22 cellular contexts compared by ENCODE assay signal in genomic region chr15:63612300-63612699, GRCh38. TPM values are rescaled to one million over a fixed set of nuclear protein-coding genes. Genes with fewer than 3 reads are reported as not detected.
A peak's percentile ranks its signal among the peaks of the same experiment; 100 is the strongest.
DNase-seq lines count a peak whose midpoint lies in the region; ATAC-seq and TF ChIP-seq lines count a peak whose summit lies in the region.
"Had no signal": no experiment of that assay in that cellular context is flagged by ENCODE, and none has a peak within 500 bp of the region (broad histone marks: within the 10 kb centered on the region; RNA-seq: fewer than 3 reads in every experiment).

No MANE protein-coding gene starts in this region.

- no peak for ATAC-seq in stimulated activated naive B cell treated with anti-CD40 and anti-IgM and Interleukin-4, amounts not matched to agents 10 μg/mL and 1 μg/mL and 100 μg/mL, for 72 hours (replicated peaks)
- ATAC-seq in GM21576 (IDR thresholded peaks at IDR 0.05; ENCODE audit: unreplicated experiment), result no peak
- ATAC-seq: Right ventricle myocardium inferior; stimulated activated naive CD8-positive, alpha-beta T cell treated with anti-CD3 and anti-CD28 coated beads, Interleukin-15, amount 100 ng/mL, for 72 hours had no signal

- no peak for TF ChIP-seq POLR2A in testis (IDR thresholded peaks at IDR 0.05)

- H3K27me3 ChIP-seq in testis, result no peaks in the 10 kb centered on the region
- H3K27me3 ChIP-seq: BE2C, neural progenitor cell had no signal

- no peaks in the 10 kb centered on the region for H3K36me3 ChIP-seq in testis (ENCODE audit: low read depth, missing control alignments)
- H3K36me3 ChIP-seq: neural progenitor cell had no signal

- H3K27ac ChIP-seq in testis, result no peak overlapping the region
- H3K27ac ChIP-seq: neural progenitor cell had no signal

- peak overlapping the region; percentile 91 for H3K27ac Mint-ChIP-seq in activated CD4-positive, alpha-beta T cell treated with anti-CD3 and anti-CD28 coated beads, Interleukin-2, amount 10 ng/mL, durations not matched to agents 7 days and 5 days
- peak overlapping the region; percentile 8 for H3K27ac Mint-ChIP-seq in activated T-helper 1 cell treated with anti-CD3 and anti-CD28 coated beads, Interleukin-12 subunit alpha, Interleukin-12 subunit beta, Interleukin-2, Interleukin-4 antibody, amounts not matched to agents 30 ng/mL and 10 ng/mL and 1 ng/mL, durations not matched to agents 14 hours and 24 hours and 36 hours
- peak overlapping the region; percentile 75 for H3K27ac Mint-ChIP-seq in stimulated activated naive B cell treated with anti-CD40 and anti-IgM and Interleukin-4, amounts not matched to agents 10 μg/mL and 1 μg/mL and 100 μg/mL, for 72 hours
- H3K27ac Mint-ChIP-seq: endodermal cell, neural progenitor cell had no signal

- DNase-seq in activated CD4-positive, alpha-beta T cell treated with anti-CD3 and anti-CD28 coated beads, Interleukin-2, amount 10 ng/mL, durations not matched to agents 7 days and 5 days, result no peak
- DNase-seq in activated CD4-positive, alpha-beta T cell treated with anti-CD3 and anti-CD28 coated beads, Interleukin-2, amount 50 U/mL, for 48 hours, result no peak
- no peak for DNase-seq in activated T-helper 1 cell treated with anti-CD3 and anti-CD28 coated beads, Interleukin-12 subunit alpha, Interleukin-12 subunit beta, Interleukin-2, Interleukin-4 antibody, amounts not matched to agents 30 ng/mL and 10 ng/mL and 1 ng/mL, durations not matched to agents 14 hours and 24 hours and 36 hours (ENCODE audit: low spot score)
- DNase-seq in middle frontal gyrus (ENCODE audit: extremely low spot score, low spot score) (peak; percentile 38), testis (no peak), NAMALWA (ENCODE audit: low spot score) (no peak)
- DNase-seq in stimulated activated naive B cell treated with anti-CD40 and anti-IgM and Interleukin-4, amounts not matched to agents 10 μg/mL and 1 μg/mL and 100 μg/mL, for 72 hours, result no peak
- DNase-seq: activated CD4-positive, alpha-beta T cell treated with anti-CD3 and anti-CD28 coated beads, Interleukin-2, amount 10 ng/mL, durations not matched to agents 24 days and 14 days; BE2C; EL; endodermal cell; mammary epithelial cell; NCI-H1105; NCI-H2081 treated with DMSO at 0.1 percent for 48 hours; NCI-H526 treated with DMSO at 0.1 percent for 48 hours; small intestine; stimulated activated naive CD8-positive, alpha-beta T cell treated with anti-CD3 and anti-CD28 coated beads, Interleukin-15, amount 100 ng/mL, for 72 hours had no signal

- 89 to 94% methylated on average over 10 to 15 of the region's 15 CpGs for WGBS in testis, 2 donors

- peaks cover 7% of the 10 kb centered on the region for H3K4me1 ChIP-seq in testis
- H3K4me1 ChIP-seq: BE2C had no signal

- H3K9me3 ChIP-seq in testis, result no peaks in the 10 kb centered on the region
- H3K9me3 ChIP-seq: BE2C, HAP-1 had no signal

- CTCF ChIA-PET in activated CD4-positive, alpha-beta T cell treated with anti-CD3 and anti-CD28 coated beads, Interleukin-2, amount 10 ng/mL, durations not matched to agents 7 days and 5 days (lab: Charles Lee), result interaction anchor here (3.1 to 3.5 kb wide), 3 partner anchors 12 to 434 kb away, joined by 12 to 31 read pairs (median 15); partner anchors contain the start of gene DAPK2

- POLR2A ChIA-PET in activated CD4-positive, alpha-beta T cell treated with anti-CD3 and anti-CD28 coated beads, Interleukin-2, amount 10 ng/mL, durations not matched to agents 7 days and 5 days (lab: Charles Lee), result interaction anchor here (0.7 kb wide), 1 partner anchor 91 kb away, joined by 3 read pairs; no protein-coding TSS in a partner anchor

- peaks cover 29% of the 10 kb centered on the region for H3K4me1 Mint-ChIP-seq in activated CD4-positive, alpha-beta T cell treated with anti-CD3 and anti-CD28 coated beads, Interleukin-2, amount 10 ng/mL, durations not matched to agents 7 days and 5 days
- H3K4me1 Mint-ChIP-seq in activated T-helper 1 cell treated with anti-CD3 and anti-CD28 coated beads, Interleukin-12 subunit alpha, Interleukin-12 subunit beta, Interleukin-2, Interleukin-4 antibody, amounts not matched to agents 30 ng/mL and 10 ng/mL and 1 ng/mL, durations not matched to agents 14 hours and 24 hours and 36 hours (ENCODE audit: low read depth), result peaks cover 17% of the 10 kb centered on the region
- H3K4me1 Mint-ChIP-seq in stimulated activated naive B cell treated with anti-CD40 and anti-IgM and Interleukin-4, amounts not matched to agents 10 μg/mL and 1 μg/mL and 100 μg/mL, for 72 hours, result peaks cover 19 to 34% of the 10 kb centered on the region in 2 donors

- no peaks in the 10 kb centered on the region for H3K9me3 Mint-ChIP-seq in activated CD4-positive, alpha-beta T cell treated with anti-CD3 and anti-CD28 coated beads, Interleukin-2, amount 10 ng/mL, durations not matched to agents 7 days and 5 days
- H3K9me3 Mint-ChIP-seq in activated T-helper 1 cell treated with anti-CD3 and anti-CD28 coated beads, Interleukin-12 subunit alpha, Interleukin-12 subunit beta, Interleukin-2, Interleukin-4 antibody, amounts not matched to agents 30 ng/mL and 10 ng/mL and 1 ng/mL, durations not matched to agents 14 hours and 24 hours and 36 hours, result no peaks in the 10 kb centered on the region
- H3K9me3 Mint-ChIP-seq in stimulated activated naive B cell treated with anti-CD40 and anti-IgM and Interleukin-4, amounts not matched to agents 10 μg/mL and 1 μg/mL and 100 μg/mL, for 72 hours, result no peaks in the 10 kb centered on the region
- H3K9me3 Mint-ChIP-seq: activated CD4-positive, alpha-beta T cell treated with anti-CD3 and anti-CD28 coated beads, Interleukin-2, amount 10 ng/mL, durations not matched to agents 24 days and 14 days; endodermal cell; neural progenitor cell; stimulated activated naive CD8-positive, alpha-beta T cell treated with anti-CD3 and anti-CD28 coated beads, Interleukin-15, amount 100 ng/mL, for 72 hours had no signal

- H3K4me3 ChIP-seq in testis, result no peak overlapping the region
- H3K4me3 ChIP-seq: HAP-1, neural progenitor cell had no signal

- H3K27me3 Mint-ChIP-seq in activated CD4-positive, alpha-beta T cell treated with anti-CD3 and anti-CD28 coated beads, Interleukin-2, amount 10 ng/mL, durations not matched to agents 7 days and 5 days, result no peaks in the 10 kb centered on the region
- no peaks in the 10 kb centered on the region for H3K27me3 Mint-ChIP-seq in activated T-helper 1 cell treated with anti-CD3 and anti-CD28 coated beads, Interleukin-12 subunit alpha, Interleukin-12 subunit beta, Interleukin-2, Interleukin-4 antibody, amounts not matched to agents 30 ng/mL and 10 ng/mL and 1 ng/mL, durations not matched to agents 14 hours and 24 hours and 36 hours (ENCODE audit: insufficient read depth)
- H3K27me3 Mint-ChIP-seq in stimulated activated naive B cell treated with anti-CD40 and anti-IgM and Interleukin-4, amounts not matched to agents 10 μg/mL and 1 μg/mL and 100 μg/mL, for 72 hours, result no peaks in the 10 kb centered on the region
- H3K27me3 Mint-ChIP-seq: activated CD4-positive, alpha-beta T cell treated with anti-CD3 and anti-CD28 coated beads, Interleukin-2, amount 10 ng/mL, durations not matched to agents 24 days and 14 days; stimulated activated naive CD8-positive, alpha-beta T cell treated with anti-CD3 and anti-CD28 coated beads, Interleukin-15, amount 100 ng/mL, for 72 hours had no signal

- intact Hi-C loops in activated T-helper 1 cell treated with anti-CD3 and anti-CD28 coated beads, Interleukin-12 subunit alpha, Interleukin-12 subunit beta, Interleukin-2, Interleukin-4 antibody, amounts not matched to agents 30 ng/mL and 10 ng/mL and 1 ng/mL, durations not matched to agents 14 hours and 24 hours and 36 hours (cut with micrococcal nuclease), result loop anchor here (5.0 to 10.0 kb wide), 2 partner anchors 113 to 220 kb away; partner anchors contain the start of gene HERC1
- intact Hi-C loops in testis (cut with DNase I; ENCODE audit: low total_unique reads), result no loop called here

- H3K4me3 Mint-ChIP-seq in activated CD4-positive, alpha-beta T cell treated with anti-CD3 and anti-CD28 coated beads, Interleukin-2, amount 10 ng/mL, durations not matched to agents 7 days and 5 days, result no peak overlapping the region
- no peak overlapping the region for H3K4me3 Mint-ChIP-seq in activated T-helper 1 cell treated with anti-CD3 and anti-CD28 coated beads, Interleukin-12 subunit alpha, Interleukin-12 subunit beta, Interleukin-2, Interleukin-4 antibody, amounts not matched to agents 30 ng/mL and 10 ng/mL and 1 ng/mL, durations not matched to agents 14 hours and 24 hours and 36 hours
- H3K4me3 Mint-ChIP-seq in stimulated activated naive B cell treated with anti-CD40 and anti-IgM and Interleukin-4, amounts not matched to agents 10 μg/mL and 1 μg/mL and 100 μg/mL, for 72 hours, result no peak overlapping the region
- H3K4me3 Mint-ChIP-seq: activated CD4-positive, alpha-beta T cell treated with anti-CD3 and anti-CD28 coated beads, Interleukin-2, amount 10 ng/mL, durations not matched to agents 24 days and 14 days; endodermal cell; neural progenitor cell; stimulated activated naive CD8-positive, alpha-beta T cell treated with anti-CD3 and anti-CD28 coated beads, Interleukin-15, amount 100 ng/mL, for 72 hours had no signal

- H3K36me3 Mint-ChIP-seq in activated CD4-positive, alpha-beta T cell treated with anti-CD3 and anti-CD28 coated beads, Interleukin-2, amount 10 ng/mL, durations not matched to agents 7 days and 5 days (ENCODE audit: low read depth), result peaks cover 59% of the 10 kb centered on the region
- peaks cover 46% of the 10 kb centered on the region for H3K36me3 Mint-ChIP-seq in activated T-helper 1 cell treated with anti-CD3 and anti-CD28 coated beads, Interleukin-12 subunit alpha, Interleukin-12 subunit beta, Interleukin-2, Interleukin-4 antibody, amounts not matched to agents 30 ng/mL and 10 ng/mL and 1 ng/mL, durations not matched to agents 14 hours and 24 hours and 36 hours (ENCODE audit: low read depth)
- H3K36me3 Mint-ChIP-seq in stimulated activated naive B cell treated with anti-CD40 and anti-IgM and Interleukin-4, amounts not matched to agents 10 μg/mL and 1 μg/mL and 100 μg/mL, for 72 hours, result peaks cover 51 to 74% of the 10 kb centered on the region in 2 donors

- TF ChIP-seq CTCF in testis (IDR thresholded peaks at IDR 0.05), result no peak

RNA-seq across cellular contexts. Expression of gene FBXL22, which starts 15.1 kb away (rescaled TPM):
- total RNA-seq in activated CD4-positive, alpha-beta T cell treated with anti-CD3 and anti-CD28 coated beads, Interleukin-2, amount 10 ng/mL, durations not matched to agents 7 days and 5 days, result under 1 TPM; 0.79 to 0.81 TPM
- 0.83 and 0.88 TPM in 2 replicates for total RNA-seq in activated T-helper 1 cell treated with anti-CD3 and anti-CD28 coated beads, Interleukin-12 subunit alpha, Interleukin-12 subunit beta, Interleukin-2, Interleukin-4 antibody, amounts not matched to agents 30 ng/mL and 10 ng/mL and 1 ng/mL, durations not matched to agents 14 hours and 24 hours and 36 hours
- total RNA-seq in testis, result 10 to 100 TPM; 11.6 to 14.3 TPM
- polyA plus RNA-seq in testis (ENCODE audit: insufficient read depth, low read depth, low replicate concordance), result 3.2 TPM
- total RNA-seq: A172 had no signal

Comparison
In these comparisons a context has a peak if more than half of its experiments do, and no peak if none do; other contexts are left out.
1. H3K27ac Mint-ChIP-seq: peak in every context shown above with its lines; median percentile 91 in activated CD4-positive, alpha-beta T cell treated with anti-CD3 and anti-CD28 coated beads, Interleukin-2, amount 10 ng/mL, durations not matched to agents 7 days and 5 days; 75 in stimulated activated naive B cell treated with anti-CD40 and anti-IgM and Interleukin-4, amounts not matched to agents 10 μg/mL and 1 μg/mL and 100 μg/mL, for 72 hours; 8 in activated T-helper 1 cell treated with anti-CD3 and anti-CD28 coated beads, Interleukin-12 subunit alpha, Interleukin-12 subunit beta, Interleukin-2, Interleukin-4 antibody, amounts not matched to agents 30 ng/mL and 10 ng/mL and 1 ng/mL, durations not matched to agents 14 hours and 24 hours and 36 hours.